ENCODE assay signal across 8 cellular contexts in genomic region chr10:14173391-14173705, GRCh38.
A peak's percentile ranks its signal among the peaks of the same experiment; 100 is the strongest.
DNase-seq lines count a peak whose midpoint lies in the region; ATAC-seq, FAIRE-seq and TF ChIP-seq lines count a peak whose summit lies in the region.

No MANE protein-coding gene starts in this region.

- H3K27me3 ChIP-seq in thymus (ENCODE audit: control insufficient read depth, insufficient read depth), result peaks cover 3% of the 10 kb centered on the region

- TF ChIP-seq CTCF in kidney (IDR thresholded peaks at IDR 0.05; ENCODE audit: borderline replicate concordance, extremely low read depth, insufficient read depth), result no peak

- H3K4me1 ChIP-seq in kidney (ENCODE audit: control insufficient read depth in 1 of 2, insufficient read depth in 1 of 2, low read depth in 1 of 2, low read length in 2 of 2) (peaks cover 0 to 4% of the 10 kb centered on the region in 2 donors), thymus (ENCODE audit: control insufficient read depth, insufficient read depth, low read length) (no peaks in the 10 kb centered on the region)

- ATAC-seq in activated naive CD8-positive, alpha-beta T cell treated with anti-CD3 and anti-CD28 coated beads, Interleukin-2, amount 50 U/mL, for 24 hours, result no peak

- CTCF ChIA-PET in activated CD4-positive, alpha-beta T cell treated with anti-CD3 and anti-CD28 coated beads, Interleukin-2, amount 10 ng/mL, durations not matched to agents 7 days and 5 days (lab: Charles Lee), result interaction anchor here (0.6 to 1.8 kb wide), 2 partner anchors 27 to 204 kb away, joined by 4 read pairs; no protein-coding TSS in a partner anchor
- CTCF ChIA-PET in HEK293T (lab: Yijun Ruan, JAX), result interaction anchor here (1.3 to 2.7 kb wide), 3 partner anchors 13 to 27 kb away, joined by 3 to 13 read pairs (median 5); no protein-coding TSS in a partner anchor

- intact Hi-C loops in kidney (cut with DNase I), result no loop called here

- 3% methylated on average over 6 of the region's 6 CpGs for WGBS in thymus

- peak overlapping the region; percentile 56 to 75 for H3K4me3 ChIP-seq in kidney (ENCODE audit: low read length in 2 of 2)
- H3K4me3 ChIP-seq in thymus (ENCODE audit: low read length), result peak overlapping the region; percentile 28

- H3K36me3 Mint-ChIP-seq in activated CD4-positive, alpha-beta T cell treated with anti-CD3 and anti-CD28 coated beads, Interleukin-2, amount 10 ng/mL, durations not matched to agents 7 days and 5 days (ENCODE audit: low read depth), result no peaks in the 10 kb centered on the region
- no peaks in the 10 kb centered on the region for H3K36me3 Mint-ChIP-seq in activated naive CD8-positive, alpha-beta T cell treated with anti-CD3 and anti-CD28 coated beads, Interleukin-2, amount 50 U/mL, for 24 hours (ENCODE audit: low read depth)

- FAIRE-seq in kidney (lab: Jason Lieb, UNC), result no peak

- peaks cover 15% of the 10 kb centered on the region for H3K4me1 Mint-ChIP-seq in activated CD4-positive, alpha-beta T cell treated with anti-CD3 and anti-CD28 coated beads, Interleukin-2, amount 10 ng/mL, durations not matched to agents 7 days and 5 days
- H3K4me1 Mint-ChIP-seq in activated naive CD8-positive, alpha-beta T cell treated with anti-CD3 and anti-CD28 coated beads, Interleukin-2, amount 50 U/mL, for 24 hours, result peaks cover 16% of the 10 kb centered on the region

- peaks cover 3% of the 10 kb centered on the region for H3K9me3 Mint-ChIP-seq in activated CD4-positive, alpha-beta T cell treated with anti-CD3 and anti-CD28 coated beads, Interleukin-2, amount 10 ng/mL, durations not matched to agents 7 days and 5 days
- H3K9me3 Mint-ChIP-seq in activated naive CD8-positive, alpha-beta T cell treated with anti-CD3 and anti-CD28 coated beads, Interleukin-2, amount 50 U/mL, for 24 hours, result peaks cover 4% of the 10 kb centered on the region

- H3K27ac ChIP-seq in kidney (ENCODE audit: low read depth in 2 of 2, low read length in 2 of 2) (no peak overlapping the region), thymus (ENCODE audit: low read depth) (no peak overlapping the region)

- peaks cover 82% of the 10 kb centered on the region for H3K27me3 Mint-ChIP-seq in activated CD4-positive, alpha-beta T cell treated with anti-CD3 and anti-CD28 coated beads, Interleukin-2, amount 10 ng/mL, durations not matched to agents 7 days and 5 days
- peaks cover 76% of the 10 kb centered on the region for H3K27me3 Mint-ChIP-seq in activated naive CD8-positive, alpha-beta T cell treated with anti-CD3 and anti-CD28 coated beads, Interleukin-2, amount 50 U/mL, for 24 hours

- peak overlapping the region; percentile 48 for H3K4me3 Mint-ChIP-seq in activated CD4-positive, alpha-beta T cell treated with anti-CD3 and anti-CD28 coated beads, Interleukin-2, amount 10 ng/mL, durations not matched to agents 7 days and 5 days
- peak overlapping the region; percentile 77 for H3K4me3 Mint-ChIP-seq in activated naive CD8-positive, alpha-beta T cell treated with anti-CD3 and anti-CD28 coated beads, Interleukin-2, amount 50 U/mL, for 24 hours

- POLR2A ChIA-PET in activated CD4-positive, alpha-beta T cell treated with anti-CD3 and anti-CD28 coated beads, Interleukin-2, amount 10 ng/mL, durations not matched to agents 7 days and 5 days (lab: Charles Lee), result no interaction called here
- POLR2A ChIA-PET in HEK293T (lab: Yijun Ruan, JAX), result interaction anchor here (1.1 kb wide), 1 partner anchor 12 kb away, joined by 4 read pairs; no protein-coding TSS in a partner anchor

- no peak overlapping the region for H3K9ac ChIP-seq in kidney (ENCODE audit: low read length in 2 of 2)

- no peak for DNase-seq in activated CD4-positive, alpha-beta T cell treated with anti-CD3 and anti-CD28 coated beads, Interleukin-2, amount 10 ng/mL, durations not matched to agents 7 days and 5 days
- no peak for DNase-seq in activated CD4-positive, alpha-beta T cell treated with anti-CD3 and anti-CD28 coated beads for 4 hours
- DNase-seq in activated naive CD8-positive, alpha-beta T cell treated with anti-CD3 and anti-CD28 coated beads, Interleukin-2, amount 50 U/mL, for 24 hours, result no peak
- no peak for DNase-seq in kidney
- DNase-seq in NCI-H1048 (lab: John Stamatoyannopoulos, UW), result no peak
- no peak for DNase-seq in HEK293T (ENCODE audit: extremely low spot score)
- DNase-seq in NCI-H1105 treated with DMSO at 0.1 percent for 48 hours (lab: John Stamatoyannopoulos, UW), result no peak

- no peak overlapping the region for H3K27ac Mint-ChIP-seq in activated CD4-positive, alpha-beta T cell treated with anti-CD3 and anti-CD28 coated beads, Interleukin-2, amount 10 ng/mL, durations not matched to agents 7 days and 5 days
- H3K27ac Mint-ChIP-seq in activated naive CD8-positive, alpha-beta T cell treated with anti-CD3 and anti-CD28 coated beads, Interleukin-2, amount 50 U/mL, for 24 hours, result no peak overlapping the region

- H3K36me3 ChIP-seq in kidney (ENCODE audit: control insufficient read depth in 1 of 2, insufficient read depth in 2 of 2, low read length in 2 of 2) (no peaks in the 10 kb centered on the region), thymus (ENCODE audit: control insufficient read depth, insufficient read depth) (no peaks in the 10 kb centered on the region)

- H3K9me3 ChIP-seq in kidney (ENCODE audit: control insufficient read depth in 1 of 2, low read length in 2 of 2) (no peaks in the 10 kb centered on the region), thymus (ENCODE audit: control insufficient read depth) (no peaks in the 10 kb centered on the region)

TF ChIP-seq in HEK293T, 16 proteins besides CTCF, POLR2A, EP300 and RAD21:
- no peak for TF ChIP-seq ARNT (IDR thresholded peaks at IDR 0.05)
- TF ChIP-seq NFRKB (IDR thresholded peaks at IDR 0.05), result no peak
- no peak for TF ChIP-seq FOXK2 (IDR thresholded peaks at IDR 0.05)
- TF ChIP-seq L3MBTL2 (conservative IDR thresholded peaks at IDR 0.05), result no peak
- TF ChIP-seq ZNF384 (IDR thresholded peaks at IDR 0.05), result no peak
